17 cellular contexts compared by ENCODE assay signal in genomic region chr17:58758890-58759289, GRCh38. TPM values are rescaled to one million over a fixed set of nuclear protein-coding genes. Genes with fewer than 3 reads are reported as not detected.
DNase-seq lines count a peak whose midpoint lies in the region; FAIRE-seq and TF ChIP-seq lines count a peak whose summit lies in the region.
"Had no signal": no experiment of that assay in that cellular context is flagged by ENCODE, and none has a peak within 500 bp of the region (broad histone marks: within the 10 kb centered on the region; RNA-seq: fewer than 3 reads in every experiment).

No MANE protein-coding gene starts in this region.

- intact Hi-C loops in activated T-helper 2 cell treated with anti-CD3 and anti-CD28 coated beads, Interferon-gamma antibody, Interleukin-2, Interleukin-4, amounts not matched to agents 10 μg/mL and 5 μg/mL and 100 μg/mL, durations not matched to agents 14 hours and 24 hours and 36 hours (cut with micrococcal nuclease) = no loop called here

- H3K4me3 Mint-ChIP-seq in brain = peak overlapping the region; percentile 49 to 96 (median 62)
- H3K4me3 Mint-ChIP-seq in neural crest cell = peak overlapping the region; percentile 69
- H3K4me3 Mint-ChIP-seq in activated T-helper 2 cell treated with anti-CD3 and anti-CD28 coated beads, Interferon-gamma antibody, Interleukin-2, Interleukin-4, amounts not matched to agents 10 μg/mL and 5 μg/mL and 100 μg/mL, durations not matched to agents 14 hours and 24 hours and 36 hours (ENCODE audit: low read depth) = no peak overlapping the region

- H3K9me3 Mint-ChIP-seq in brain (no peaks in the 10 kb centered on the region), neural crest cell (no peaks in the 10 kb centered on the region)
- H3K9me3 Mint-ChIP-seq in activated T-helper 2 cell treated with anti-CD3 and anti-CD28 coated beads, Interferon-gamma antibody, Interleukin-2, Interleukin-4, amounts not matched to agents 10 μg/mL and 5 μg/mL and 100 μg/mL, durations not matched to agents 14 hours and 24 hours and 36 hours = no peaks in the 10 kb centered on the region

- H3K27ac ChIP-seq in small intestine (ENCODE audit: low read depth in 1 of 2, low read length in 1 of 2) = no peak overlapping the region

- peak; percentile 55 for FAIRE-seq in HTR-8/SVneo (lab: Jason Lieb, UNC)
- FAIRE-seq in small intestine (lab: Jason Lieb, UNC) = no peak
- FAIRE-seq: G401.6, GM12892, H54 had no signal

- H3K4me1 Mint-ChIP-seq in brain (peaks cover 62% of the 10 kb centered on the region), neural crest cell (peaks cover 15% of the 10 kb centered on the region)
- H3K4me1 Mint-ChIP-seq in activated T-helper 2 cell treated with anti-CD3 and anti-CD28 coated beads, Interferon-gamma antibody, Interleukin-2, Interleukin-4, amounts not matched to agents 10 μg/mL and 5 μg/mL and 100 μg/mL, durations not matched to agents 14 hours and 24 hours and 36 hours (ENCODE audit: low read depth) = peaks cover 9% of the 10 kb centered on the region

- H3K36me3 ChIP-seq in small intestine (ENCODE audit: control insufficient read depth in 2 of 2, insufficient read depth in 2 of 2, low read length in 2 of 2) = no peaks in the 10 kb centered on the region

- no peak overlapping the region for H3K4me3 ChIP-seq in small intestine (ENCODE audit: low read depth in 1 of 2, low read length in 2 of 2)
- H3K4me3 ChIP-seq: HAP-1 had no signal

- no peaks in the 10 kb centered on the region for H3K9me3 ChIP-seq in small intestine (ENCODE audit: control insufficient read depth, low read depth)
- H3K9me3 ChIP-seq: HAP-1 had no signal

- H3K27me3 ChIP-seq in small intestine (ENCODE audit: control insufficient read depth in 2 of 2, insufficient read depth in 2 of 2, low read length in 2 of 2) = peaks cover 0 to 4% of the 10 kb centered on the region in 2 donors

- H3K4me1 ChIP-seq in small intestine (ENCODE audit: control insufficient read depth in 2 of 2, insufficient read depth in 1 of 2, low read depth in 1 of 2, low read length in 1 of 2) = no peaks in the 10 kb centered on the region

- H3K27me3 Mint-ChIP-seq in brain = peaks cover 9% of the 10 kb centered on the region
- H3K27me3 Mint-ChIP-seq in neural crest cell (ENCODE audit: low read depth) = peaks cover 3% of the 10 kb centered on the region
- peaks cover 58% of the 10 kb centered on the region for H3K27me3 Mint-ChIP-seq in activated T-helper 2 cell treated with anti-CD3 and anti-CD28 coated beads, Interferon-gamma antibody, Interleukin-2, Interleukin-4, amounts not matched to agents 10 μg/mL and 5 μg/mL and 100 μg/mL, durations not matched to agents 14 hours and 24 hours and 36 hours (ENCODE audit: low read depth)

- 86 to 91% (median 90%) methylated on average over 8 of the region's 8 CpGs for WGBS in small intestine, 3 donors

- TF ChIP-seq CTCF in brain (conservative IDR thresholded peaks at IDR 0.05) = no peak
- no peak for TF ChIP-seq CTCF in neural crest cell (conservative IDR thresholded peaks at IDR 0.05)

- H3K27ac Mint-ChIP-seq in brain (peak overlapping the region in 1 of 5 experiments; percentile 53), neural crest cell (ENCODE audit: unreplicated experiment) (no peak overlapping the region)
- H3K27ac Mint-ChIP-seq in activated T-helper 2 cell treated with anti-CD3 and anti-CD28 coated beads, Interferon-gamma antibody, Interleukin-2, Interleukin-4, amounts not matched to agents 10 μg/mL and 5 μg/mL and 100 μg/mL, durations not matched to agents 14 hours and 24 hours and 36 hours = no peak overlapping the region
- H3K27ac Mint-ChIP-seq: CD4-positive, alpha-beta memory T cell had no signal

- H3K36me3 Mint-ChIP-seq in brain = peaks cover 22% of the 10 kb centered on the region
- H3K36me3 Mint-ChIP-seq in neural crest cell (ENCODE audit: low read depth) = peaks cover 3% of the 10 kb centered on the region
- H3K36me3 Mint-ChIP-seq in activated T-helper 2 cell treated with anti-CD3 and anti-CD28 coated beads, Interferon-gamma antibody, Interleukin-2, Interleukin-4, amounts not matched to agents 10 μg/mL and 5 μg/mL and 100 μg/mL, durations not matched to agents 14 hours and 24 hours and 36 hours (ENCODE audit: low read depth) = peaks cover 4% of the 10 kb centered on the region
- H3K36me3 Mint-ChIP-seq: CD4-positive, alpha-beta memory T cell had no signal

- no peak for DNase-seq in HTR-8/SVneo (ENCODE audit: insufficient read length, low spot score)
- DNase-seq in neural crest cell (ENCODE audit: low read depth, low spot score) = no peak
- DNase-seq in activated CD4-positive, alpha-beta T cell treated with anti-CD3 and anti-CD28 coated beads for 4 hours = no peak
- no peak for DNase-seq in activated T-helper 2 cell treated with anti-CD3 and anti-CD28 coated beads, Interferon-gamma antibody, Interleukin-2, Interleukin-4, amounts not matched to agents 10 μg/mL and 5 μg/mL and 100 μg/mL, durations not matched to agents 14 hours and 24 hours and 36 hours (ENCODE audit: low spot score)
- no peak for DNase-seq in small intestine
- DNase-seq: C1 segment of cervical spinal cord; Calu3; CD4-positive, alpha-beta memory T cell; COR-L47; DMS53; DMS79 treated with DMSO at 0.1 percent for 48 hours; GOT3 had no signal

RNA-seq across cellular contexts. Expression of gene PPM1E, which starts 3.2 kb away (rescaled TPM):
- 15.2 TPM for polyA plus RNA-seq in brain (ENCODE audit: insufficient read depth, low read depth, low replicate concordance)
- 15.2 and 15.5 TPM in 2 replicates for total RNA-seq in neural crest cell
- total RNA-seq in activated T-helper 2 cell treated with anti-CD3 and anti-CD28 coated beads, Interferon-gamma antibody, Interleukin-2, Interleukin-4, amounts not matched to agents 10 μg/mL and 5 μg/mL and 100 μg/mL, durations not matched to agents 14 hours and 24 hours and 36 hours = 0.05 TPM in 1 of 2 replicates, not detected in the other
- polyA plus RNA-seq in small intestine = under 1 TPM; under 0.01 to 0.34 (median 0.22) TPM
- total RNA-seq: CD4-positive, alpha-beta memory T cell had no signal
- polyA plus RNA-seq: CD4-positive, alpha-beta memory T cell had no signal

Comparison
In these comparisons a context has a peak if more than half of its experiments do, and no peak if none do; other contexts are left out.
1. RNA of gene PPM1E, which starts 3.2 kb away (total RNA-seq): 15.2 to 15.5 TPM in neural crest cell; 0.05 TPM in activated T-helper 2 cell treated with anti-CD3 and anti-CD28 coated beads, Interferon-gamma antibody, Interleukin-2, Interleukin-4, amounts not matched to agents 10 μg/mL and 5 μg/mL and 100 μg/mL, durations not matched to agents 14 hours and 24 hours and 36 hours; every median in the first group is over 10 times any median in the second.